ENCODE assay signal across 1 cellular context in genomic region chr1:51329443-51330325, GRCh38.
TF ChIP-seq lines count a peak whose summit lies in the region.

No MANE protein-coding gene starts in this region.

TF ChIP-seq in HEK293, 187 proteins besides CTCF, POLR2A, EP300 and RAD21 (continued from another document and continues in another):
- no peak for TF ChIP-seq BCL6B (tag by site-specific recombination; IDR thresholded peaks at IDR 0.05)
- TF ChIP-seq ZNF664 (tag by site-specific recombination; IDR thresholded peaks at IDR 0.05) = no peak
- TF ChIP-seq ZNF514 (tag by site-specific recombination; IDR thresholded peaks at IDR 0.05) = no peak
- no peak for TF ChIP-seq SCRT1 (tag by site-specific recombination; IDR thresholded peaks at IDR 0.05; ENCODE audit: borderline replicate concordance)
- peak; percentile 87 for TF ChIP-seq ZIC2 (tag by site-specific recombination; IDR thresholded peaks at IDR 0.05)
- TF ChIP-seq PRDM4 (tag by site-specific recombination; IDR thresholded peaks at IDR 0.05) = no peak
- TF ChIP-seq HOXA7 (CRISPR knock-in tag; IDR thresholded peaks at IDR 0.05; ENCODE audit: borderline replicate concordance) = no peak
- TF ChIP-seq ZBTB26 (tag by site-specific recombination; optimal IDR thresholded peaks at IDR 0.05) = peak; percentile 0
- TF ChIP-seq ZBTB10 (tag by site-specific recombination; IDR thresholded peaks at IDR 0.05) = 0 out of 2 replicates have a peak, but pooled peaks have one; percentile 28
- TF ChIP-seq ZBTB48 (tag by site-specific recombination; IDR thresholded peaks at IDR 0.05) = peak; percentile 13; the same call in 1 of the 2 replicates
- no peak for TF ChIP-seq SCRT2 (tag by site-specific recombination; IDR thresholded peaks at IDR 0.05)
- no peak for TF ChIP-seq KLF16 (tag by site-specific recombination; IDR thresholded peaks at IDR 0.05)
- TF ChIP-seq MZF1 (tag by site-specific recombination; IDR thresholded peaks at IDR 0.05; ENCODE audit: borderline replicate concordance) = 0 out of 2 replicates have a peak, but pooled peaks have one; percentile 42
- TF ChIP-seq ZNF600 (tag by site-specific recombination; IDR thresholded peaks at IDR 0.05) = no peak
- no peak for TF ChIP-seq HIC1 (tag by site-specific recombination; IDR thresholded peaks at IDR 0.05)
- no peak for TF ChIP-seq REST (tag by site-specific recombination; IDR thresholded peaks at IDR 0.05)
- no peak for TF ChIP-seq ZNF701 (tag by site-specific recombination; IDR thresholded peaks at IDR 0.05)
- TF ChIP-seq GLIS2 (tag by site-specific recombination; IDR thresholded peaks at IDR 0.05) = 0 out of 2 replicates have a peak, but pooled peaks have one; percentile 33
- TF ChIP-seq MYNN (tag by site-specific recombination; IDR thresholded peaks at IDR 0.05; ENCODE audit: borderline replicate concordance) = no peak
- no peak for TF ChIP-seq ZNF280C (tag by site-specific recombination; IDR thresholded peaks at IDR 0.05)
- no peak for TF ChIP-seq PRDM10 (tag by site-specific recombination; IDR thresholded peaks at IDR 0.05)
- TF ChIP-seq ZNF155 (tag by site-specific recombination; IDR thresholded peaks at IDR 0.05) = no peak
- no peak for TF ChIP-seq TSHZ1 (tag by site-specific recombination; IDR thresholded peaks at IDR 0.05; ENCODE audit: borderline replicate concordance)
- TF ChIP-seq ZNF18 (tag by site-specific recombination; IDR thresholded peaks at IDR 0.05) = no peak
